10 cellular contexts compared by ENCODE assay signal in genomic region chr3:128498127-128498626, GRCh38. TPM values are rescaled to one million over a fixed set of nuclear protein-coding genes. Genes with fewer than 3 reads are reported as not detected.
A peak's percentile ranks its signal among the peaks of the same experiment; 100 is the strongest.
DNase-seq lines count a peak whose midpoint lies in the region; ATAC-seq and TF ChIP-seq lines count a peak whose summit lies in the region.
"Had no signal": no experiment of that assay in that cellular context is flagged by ENCODE, and none has a peak within 500 bp of the region (broad histone marks: within the 10 kb centered on the region; RNA-seq: fewer than 3 reads in every experiment).

No MANE protein-coding gene starts in this region.

- peaks cover 62% of the 10 kb centered on the region for H3K27me3 Mint-ChIP-seq in activated T-cell treated with anti-CD3 and anti-CD28 coated beads, Interleukin-2, amount 50 U/mL, for 4 hours (ENCODE audit: low read depth)
- H3K27me3 Mint-ChIP-seq in immature natural killer cell (ENCODE audit: low read depth in 3 of 3), result peaks cover 12 to 21% (median 15%) of the 10 kb centered on the region in 3 donors

- H3K4me3 ChIP-seq in SK-N-MC, result peak overlapping the region; percentile 84
- H3K4me3 ChIP-seq in tibial artery, result peak overlapping the region; percentile 43 to 54

- H3K36me3 ChIP-seq in SK-N-MC (ENCODE audit: insufficient read depth, low read length) (no peaks in the 10 kb centered on the region), tibial artery (no peaks in the 10 kb centered on the region)
- H3K36me3 ChIP-seq: neutrophil had no signal

- no peak for DNase-seq in activated T-cell treated with anti-CD3 and anti-CD28 coated beads, Interleukin-2, amount 50 U/mL, for 4 hours
- DNase-seq in activated T-cell treated with anti-CD3 and anti-CD28 coated beads, Interleukin-2, amount 50 U/mL, for 48 hours, result no peak
- DNase-seq in SK-N-MC (ENCODE audit: low read depth, low spot score) (no peak), immature natural killer cell (no peak), tibial artery (peak; percentile 1 to 20), GM10248 (ENCODE audit: extremely low spot score) (no peak), NCI-H1105 (lab: John Stamatoyannopoulos, UW) (no peak)

- POLR2A ChIA-PET in GM10248 (lab: Yijun Ruan, JAX), result no interaction called here

- H3K27me3 ChIP-seq in tibial artery, result peaks cover 0 to 96% of the 10 kb centered on the region in 2 donors

- H3K9me3 ChIP-seq in SK-N-MC (ENCODE audit: low read depth, low read length) (no peaks in the 10 kb centered on the region), tibial artery (no peaks in the 10 kb centered on the region)
- H3K9me3 ChIP-seq: neutrophil had no signal

- no peak for ATAC-seq in activated T-cell treated with anti-CD3 and anti-CD28 coated beads, Interleukin-2, amount 50 U/mL, for 4 hours
- ATAC-seq in HG03039 (IDR thresholded peaks at IDR 0.05; ENCODE audit: unreplicated experiment), result no peak

- no peak overlapping the region for H3K27ac Mint-ChIP-seq in immature natural killer cell

- no peaks in the 10 kb centered on the region for H3K9me3 Mint-ChIP-seq in activated T-cell treated with anti-CD3 and anti-CD28 coated beads, Interleukin-2, amount 50 U/mL, for 4 hours
- peaks cover 0 to 2% (median 0%) of the 10 kb centered on the region in 6 donors for H3K9me3 Mint-ChIP-seq in immature natural killer cell

- H3K4me3 Mint-ChIP-seq in activated T-cell treated with anti-CD3 and anti-CD28 coated beads, Interleukin-2, amount 50 U/mL, for 4 hours, result peak overlapping the region; percentile 45
- peak overlapping the region; percentile 46 to 64 (median 53) for H3K4me3 Mint-ChIP-seq in immature natural killer cell

- no peaks in the 10 kb centered on the region for H3K36me3 Mint-ChIP-seq in activated T-cell treated with anti-CD3 and anti-CD28 coated beads, Interleukin-2, amount 50 U/mL, for 4 hours (ENCODE audit: insufficient read depth)
- H3K36me3 Mint-ChIP-seq in immature natural killer cell, result peaks cover 0 to 4% (median 3%) of the 10 kb centered on the region in 3 donors

- intact Hi-C loops in tibial artery (cut with DNase I; ENCODE audit: low total_unique reads), result no loop called here

- peaks cover 0 to 20% (median 13%) of the 10 kb centered on the region in 4 donors for H3K4me1 ChIP-seq in tibial artery

- CTCF ChIA-PET in GM10248 (lab: Yijun Ruan, JAX), result interaction anchor here (1.0 to 3.2 kb wide), 10 partner anchors 12 to 400 kb away, joined by 3 to 21 read pairs (median 4); no protein-coding TSS in a partner anchor

- H3K9ac ChIP-seq in SK-N-MC (ENCODE audit: insufficient read length), result no peak overlapping the region

- H3K27ac ChIP-seq in SK-N-MC (no peak overlapping the region), tibial artery (no peak overlapping the region)
- H3K27ac ChIP-seq: neutrophil had no signal

- TF ChIP-seq CTCF in tibial artery (IDR thresholded peaks at IDR 0.05) (no peak), GM10248 (IDR thresholded peaks at IDR 0.05; ENCODE audit: control extremely low read depth, extremely low read depth, low read depth, missing control alignments) (no peak)

- H3K4me1 Mint-ChIP-seq in activated T-cell treated with anti-CD3 and anti-CD28 coated beads, Interleukin-2, amount 50 U/mL, for 4 hours (ENCODE audit: low read depth), result peaks cover 4% of the 10 kb centered on the region
- peaks cover 6 to 12% of the 10 kb centered on the region in 2 donors for H3K4me1 Mint-ChIP-seq in immature natural killer cell

RNA-seq across cellular contexts. Expression of gene GATA2, which starts 5.2 kb away (rescaled TPM):
- total RNA-seq in activated T-cell treated with anti-CD3 and anti-CD28 coated beads, Interleukin-2, amount 50 U/mL, for 4 hours, result 10 to 100 TPM in 2 of 3 donors, 1 to 10 TPM in 1; 2.3 to 13.7 (median 12.2) TPM
- polyA plus RNA-seq in immature natural killer cell, result under 1 TPM in 1 of 3 donors, not detected in 2; 0.35 TPM

RNA-seq across cellular contexts. Expression of gene DNAJB8, which starts 31.5 kb away (rescaled TPM):
- total RNA-seq in activated T-cell treated with anti-CD3 and anti-CD28 coated beads, Interleukin-2, amount 50 U/mL, for 4 hours, result not detected
- polyA plus RNA-seq in immature natural killer cell, result not detected
- total RNA-seq: fibroblast of lung had no signal
- polyA plus RNA-seq: fibroblast of lung had no signal

Comparison
In these comparisons a context has a peak if more than half of its experiments do, and no peak if none do; other contexts are left out.
1. DNase-seq: peak in tibial artery (2 of 2); none in activated T-cell treated with anti-CD3 and anti-CD28 coated beads, Interleukin-2, amount 50 U/mL, for 4 hours (single experiment), activated T-cell treated with anti-CD3 and anti-CD28 coated beads, Interleukin-2, amount 50 U/mL, for 48 hours (0 of 2), SK-N-MC (single experiment), immature natural killer cell (0 of 3), GM10248 (single experiment) and NCI-H1105 (single experiment).